ENCODE assay signal across 18 cellular contexts in genomic region chr5:164772122-164772521, GRCh38.
"Had no signal": no experiment of that assay in that cellular context is flagged by ENCODE, and none has a peak within 500 bp of the region (broad histone marks: within the 10 kb centered on the region; RNA-seq: fewer than 3 reads in every experiment).

No MANE protein-coding gene starts in this region.

- H3K36me3 ChIP-seq: esophagus muscularis mucosa, gastroesophageal sphincter, heart left ventricle, left lung, lower lobe of right lung had no signal

- H3K27me3 ChIP-seq: dorsolateral prefrontal cortex, esophagus muscularis mucosa, foreskin keratinocyte, gastroesophageal sphincter, heart left ventricle, left lung had no signal

- H3K27ac ChIP-seq: coronary artery, dorsolateral prefrontal cortex, esophagus muscularis mucosa, foreskin keratinocyte, gastroesophageal sphincter, heart left ventricle, left lung, lower lobe of right lung had no signal

- H3K4me3 ChIP-seq: coronary artery, dorsolateral prefrontal cortex, esophagus muscularis mucosa, gastroesophageal sphincter, heart left ventricle, left lung, lower lobe of right lung, mucosa of descending colon had no signal

- H3K4me1 ChIP-seq: esophagus muscularis mucosa, foreskin keratinocyte, gastroesophageal sphincter, heart left ventricle, left lung, lower lobe of right lung had no signal

- ATAC-seq: foreskin keratinocyte; gastroesophageal sphincter; heart left ventricle; left cardiac atrium; left lung; left ventricle myocardium superior; lower lobe of right lung; mucosa of descending colon; naive thymus-derived CD8-positive, alpha-beta T cell had no signal

- H3K9me3 ChIP-seq: esophagus muscularis mucosa, gastroesophageal sphincter, heart left ventricle, left lung, lower lobe of right lung, mucosa of descending colon had no signal

- DNase-seq: dermis blood vessel endothelial cell; dorsolateral prefrontal cortex; effector CD4-positive, alpha-beta T cell; effector memory CD4-positive, alpha-beta T cell; foreskin keratinocyte; heart left ventricle; hippocampal formation; left cardiac atrium; left lung; left ventricle myocardium superior; lower lobe of right lung; mesenchymal stem cell; mucosa of descending colon; naive B cell; naive thymus-derived CD8-positive, alpha-beta T cell had no signal
